28 cellular contexts compared by ENCODE assay signal in genomic region chr2:233793465-233794127, GRCh38. TPM values are rescaled to one million over a fixed set of nuclear protein-coding genes. Genes with fewer than 3 reads are reported as not detected.
DNase-seq lines count a peak whose midpoint lies in the region; ATAC-seq, FAIRE-seq and TF ChIP-seq lines count a peak whose summit lies in the region.
"Had no signal": no experiment of that assay in that cellular context is flagged by ENCODE, and none has a peak within 500 bp of the region (broad histone marks: within the 10 kb centered on the region; RNA-seq: fewer than 3 reads in every experiment).

No MANE protein-coding gene starts in this region.

- intact Hi-C loops in HepG2 (cut with micrococcal nuclease; ENCODE audit: unreplicated experiment), result no loop called here
- intact Hi-C loops in right lobe of liver (cut with DNase I), result no loop called here
- intact Hi-C loops in CD4-positive, alpha-beta T cell (cut with DNase I, micrococcal nuclease), result no loop called here

- no peak for DNase-seq in HepG2 (ENCODE audit: low spot score)
- DNase-seq in right lobe of liver, result no peak
- DNase-seq in ecto neural progenitor cell (ENCODE audit: low spot score), result peak; percentile 39
- DNase-seq in neural progenitor cell (ENCODE audit: low spot score), result no peak
- DNase-seq in CD4-positive, alpha-beta T cell, result no peak
- DNase-seq: activated CD4-positive, alpha-beta T cell treated with anti-CD3 and anti-CD28 coated beads, Interleukin-2, amount 50 U/mL, for 1 hour; activated naive CD4-positive, alpha-beta T cell treated with anti-CD3 and anti-CD28 coated beads, Interleukin-2, amount 50 U/mL, for 16 hours; BE2C; brain microvascular endothelial cell; cerebellar nuclear complex; dermis blood vessel endothelial cell; DMS 273 treated with DMSO at 0.1 percent for 48 hours; MV-4-11; nephron progenitor cell; SK-N-SH; stimulated activated CD4-positive, alpha-beta T cell treated with anti-CD3 and anti-CD28 coated beads, Interleukin-1b, Interleukin-23, amount 100 ng/mL, for 48 hours had no signal

- H3K4me2 ChIP-seq in HepG2 (ENCODE audit: low read depth, low read length) (no peak overlapping the region), neural progenitor cell (no peak overlapping the region)
- H3K4me2 ChIP-seq: SK-N-SH, smooth muscle cell had no signal

- H3K4me1 Mint-ChIP-seq in neural progenitor cell, result peaks cover 2% of the 10 kb centered on the region
- no peaks in the 10 kb centered on the region for H3K4me1 Mint-ChIP-seq in CD4-positive, alpha-beta T cell (ENCODE audit: low read depth)
- H3K4me1 Mint-ChIP-seq: WTC11 had no signal

- WGBS in HepG2 (ENCODE audit: low lambda C conversion rate), result 61% methylated on average over 17 of the region's 18 CpGs
- WGBS in right lobe of liver (ENCODE audit: insufficient coverage, low coverage, low lambda C conversion rate, missing lambda C conversion rate), result 81% methylated on average over 3 of the region's 18 CpGs

- TF ChIP-seq CTCF in HepG2 (CRISPR knock-in tag; IDR thresholded peaks at IDR 0.05) (no peak), right lobe of liver (IDR thresholded peaks at IDR 0.05) (no peak), neural progenitor cell (IDR thresholded peaks at IDR 0.05) (no peak)
- TF ChIP-seq CTCF in CD4-positive, alpha-beta T cell (IDR thresholded peaks at IDR 0.05), result no peak

- H4K20me1 ChIP-seq in HepG2 (ENCODE audit: insufficient read depth, low read length), result no peaks in the 10 kb centered on the region
- H4K20me1 ChIP-seq in neural progenitor cell (ENCODE audit: low read depth), result no peaks in the 10 kb centered on the region

- in situ Hi-C loops in HepG2 (cut with HindIII; ENCODE audit: extremely low pct_ligation_motif_present, low pct_unique_long_range_greater_than_20kb), result no loop called here

- H3F3A ChIP-seq in neural progenitor cell (ENCODE audit: low read depth), result no peaks in the 10 kb centered on the region

- H3K36me3 ChIP-seq in HepG2 (replicated peaks in 1 of 2; ENCODE audit: control insufficient read depth in 1 of 2, insufficient read depth in 2 of 2, low read length in 2 of 2) (no peaks in the 10 kb centered on the region), right lobe of liver (no peaks in the 10 kb centered on the region), neural progenitor cell (no peaks in the 10 kb centered on the region)
- H3K36me3 ChIP-seq: BE2C, brain microvascular endothelial cell, gastroesophageal sphincter had no signal

- TF ChIP-seq RAD21 in HepG2 (CRISPR knock-in tag; IDR thresholded peaks at IDR 0.05), result no peak

- TF ChIP-seq POLR2A in HepG2 (IDR thresholded peaks at IDR 0.05; ENCODE audit: insufficient read depth in 1 of 2, low read depth in 2 of 2, low read length in 2 of 2), result no peak
- no peak for TF ChIP-seq POLR2A in right lobe of liver (IDR thresholded peaks at IDR 0.05)

- peaks cover 8% of the 10 kb centered on the region for H3K27me3 Mint-ChIP-seq in neural progenitor cell (ENCODE audit: insufficient read depth, low read depth)
- H3K27me3 Mint-ChIP-seq in CD4-positive, alpha-beta T cell, result no peaks in the 10 kb centered on the region
- H3K27me3 Mint-ChIP-seq: stimulated activated naive CD8-positive, alpha-beta T cell treated with anti-CD3 and anti-CD28 coated beads, Interleukin-15, Interleukin-2, amounts not matched to agents 100 ng/mL and 50 ng/mL, for 24 hours had no signal

- H3K9me3 ChIP-seq in HepG2 (ENCODE audit: low read length) (no peaks in the 10 kb centered on the region), right lobe of liver (no peaks in the 10 kb centered on the region), neural progenitor cell (ENCODE audit: low read depth) (no peaks in the 10 kb centered on the region)
- no peaks in the 10 kb centered on the region for H3K9me3 ChIP-seq in CD4-positive, alpha-beta T cell (ENCODE audit: control insufficient read depth, low read length)
- H3K9me3 ChIP-seq: BE2C, gastroesophageal sphincter, SK-N-SH had no signal

- H3K36me3 Mint-ChIP-seq in neural progenitor cell, result no peaks in the 10 kb centered on the region
- no peaks in the 10 kb centered on the region for H3K36me3 Mint-ChIP-seq in CD4-positive, alpha-beta T cell (ENCODE audit: low read depth)
- H3K36me3 Mint-ChIP-seq: WTC11 had no signal

- POLR2A ChIA-PET in HepG2 (lab: Yijun Ruan, JAX), result no interaction called here
- POLR2A ChIA-PET in CD4-positive, alpha-beta T cell (lab: Charles Lee), result no interaction called here

- ATAC-seq in HepG2 (peak; percentile 20), right lobe of liver (no peak), GM19324 (IDR thresholded peaks at IDR 0.05; ENCODE audit: low FRiP score, unreplicated experiment) (no peak), GM18511 (IDR thresholded peaks at IDR 0.05; ENCODE audit: unreplicated experiment) (no peak)
- ATAC-seq in CD4-positive, alpha-beta T cell (ENCODE audit: poor library complexity), result no peak
- ATAC-seq: gastroesophageal sphincter, HCT116, WTC11 had no signal

- BruUV-seq in HepG2 (replicated peaks; lab: Mats Ljungman, UMichigan), result no TSS peak

- CTCF ChIA-PET in HepG2 (lab: Yijun Ruan, JAX; ENCODE audit: low intra/inter-chr PET ratio, low total read pairs), result no interaction called here
- CTCF ChIA-PET in CD4-positive, alpha-beta T cell (lab: Charles Lee), result no interaction called here

- H3K79me2 ChIP-seq in HepG2 (ENCODE audit: insufficient read depth, low read length), result no peaks in the 10 kb centered on the region
- no peaks in the 10 kb centered on the region for H3K79me2 ChIP-seq in neural progenitor cell (ENCODE audit: low read depth)
- H3K79me2 ChIP-seq: parathyroid adenoma had no signal

- H3K4me1 ChIP-seq in HepG2 (ENCODE audit: insufficient read depth, low read length) (peaks cover 14% of the 10 kb centered on the region; the same call in 1 of the 2 replicates), right lobe of liver (no peaks in the 10 kb centered on the region), neural progenitor cell (no peaks in the 10 kb centered on the region)
- H3K4me1 ChIP-seq: BE2C, gastroesophageal sphincter, parathyroid adenoma had no signal

- H3K4me3 ChIP-seq in HepG2 (replicated peaks in 1 of 3; ENCODE audit: insufficient read depth in 1 of 3, low read depth in 2 of 3, low read length in 3 of 3) (no peak overlapping the region), right lobe of liver (no peak overlapping the region), neural progenitor cell (no peak overlapping the region)
- H3K4me3 ChIP-seq: gastroesophageal sphincter, smooth muscle cell had no signal

- peaks cover 7 to 52% of the 10 kb centered on the region in 2 experiments; a peak in 3 of 5 replicates for H3K27me3 ChIP-seq in HepG2 (ENCODE audit: control insufficient read depth in 1 of 2, insufficient read depth in 2 of 2, low read length in 2 of 2)
- no peaks in the 10 kb centered on the region for H3K27me3 ChIP-seq in right lobe of liver
- no peaks in the 10 kb centered on the region for H3K27me3 ChIP-seq in neural progenitor cell
- no peaks in the 10 kb centered on the region for H3K27me3 ChIP-seq in CD4-positive, alpha-beta T cell (ENCODE audit: control insufficient read depth, insufficient read depth, low read length)
- H3K27me3 ChIP-seq: BE2C, brain microvascular endothelial cell, gastroesophageal sphincter had no signal

- no peak overlapping the region for H3K4me3 Mint-ChIP-seq in neural progenitor cell
- H3K4me3 Mint-ChIP-seq in CD4-positive, alpha-beta T cell, result no peak overlapping the region
- H3K4me3 Mint-ChIP-seq: nephron progenitor cell; stimulated activated naive CD8-positive, alpha-beta T cell treated with anti-CD3 and anti-CD28 coated beads, Interleukin-15, Interleukin-2, amounts not matched to agents 100 ng/mL and 50 ng/mL, for 24 hours; WTC11 had no signal

- H3K9ac ChIP-seq in HepG2 (ENCODE audit: insufficient read depth, low read depth, low read length) (no peak overlapping the region), neural progenitor cell (no peak overlapping the region)
- H3K9ac ChIP-seq: parathyroid adenoma, SK-N-SH had no signal

- peaks cover 4% of the 10 kb centered on the region for H3K9me3 Mint-ChIP-seq in neural progenitor cell
- no peaks in the 10 kb centered on the region for H3K9me3 Mint-ChIP-seq in CD4-positive, alpha-beta T cell
- H3K9me3 Mint-ChIP-seq: nephron progenitor cell; stimulated activated naive CD8-positive, alpha-beta T cell treated with anti-CD3 and anti-CD28 coated beads, Interleukin-15, Interleukin-2, amounts not matched to agents 100 ng/mL and 50 ng/mL, for 24 hours had no signal

- TF ChIP-seq EP300 in HepG2 (IDR thresholded peaks at IDR 0.05; ENCODE audit: low read depth in 2 of 2, low read length in 2 of 2) (no peak), HepG2 (CRISPR knock-in tag; IDR thresholded peaks at IDR 0.05; ENCODE audit: borderline replicate concordance) (no peak)

- H3K27ac ChIP-seq in HepG2 (ENCODE audit: extremely low read length, insufficient read depth, low read length) (no peak overlapping the region), right lobe of liver (no peak overlapping the region), neural progenitor cell (no peak overlapping the region)
- H3K27ac ChIP-seq in CD4-positive, alpha-beta T cell (ENCODE audit: low read depth, low read length), result no peak overlapping the region
- H3K27ac ChIP-seq: brain microvascular endothelial cell, gastroesophageal sphincter, parathyroid adenoma had no signal

- FAIRE-seq in HepG2 (lab: Jason Lieb, UNC), result no peak
- FAIRE-seq: GM12892 had no signal

- peak overlapping the region; percentile 60 for H3K27ac Mint-ChIP-seq in neural progenitor cell
- no peak overlapping the region for H3K27ac Mint-ChIP-seq in CD4-positive, alpha-beta T cell
- H3K27ac Mint-ChIP-seq: nephron progenitor cell; stimulated activated naive CD8-positive, alpha-beta T cell treated with anti-CD3 and anti-CD28 coated beads, Interleukin-15, Interleukin-2, amounts not matched to agents 100 ng/mL and 50 ng/mL, for 24 hours; WTC11 had no signal

- no peak overlapping the region for H2AFZ ChIP-seq in HepG2 (ENCODE audit: low read length)
- no peak overlapping the region for H2AFZ ChIP-seq in neural progenitor cell (replicated peaks)
- H2AFZ ChIP-seq: parathyroid adenoma had no signal

RNA-seq across cellular contexts. Expression of gene MROH2A, which starts 15.5 kb away (rescaled TPM):
- 0.04 TPM in 1 of 2 replicates, not detected in the other for total RNA-seq in HepG2 (2016; rRNA removed; fragmentation: Illumina TruSeq; extraction: Trizol)
- not detected in 2 replicates for total RNA-seq in HepG2 (2016; cell fraction: cytosol; rRNA removed; fragmentation: Illumina TruSeq; extraction: Trizol; ENCODE audit: low read depth)
- total RNA-seq in HepG2 (2016; cell fraction: insoluble cytoplasmic fraction; rRNA removed; fragmentation: Illumina TruSeq; extraction: Trizol), result not detected in 2 replicates
- total RNA-seq in HepG2 (2016; cell fraction: membrane; rRNA removed; fragmentation: Illumina TruSeq; extraction: Trizol), result not detected in 2 replicates
- not detected in 2 replicates for total RNA-seq in HepG2 (2016; cell fraction: nucleus; rRNA removed; fragmentation: Illumina TruSeq; extraction: Trizol)
- 0.03 and 0.07 TPM in 2 replicates for polyA plus RNA-seq in HepG2 (2011; rRNA removed)
- polyA plus RNA-seq in HepG2 (2011; cell fraction: cytosol; rRNA removed), result not detected in 2 replicates
- 0.03 and 0.33 TPM in 2 replicates for polyA plus RNA-seq in HepG2 (2011; cell fraction: nucleus; rRNA removed)
- polyA plus RNA-seq in HepG2 (2012), result not detected in 2 replicates
- polyA plus RNA-seq in HepG2 (2016; cell fraction: cytosol; fragmentation: Illumina TruSeq; extraction: Trizol; ENCODE audit: low read depth), result not detected in 2 replicates
- not detected in 2 replicates for polyA plus RNA-seq in HepG2 (2016; cell fraction: insoluble cytoplasmic fraction; fragmentation: Illumina TruSeq; extraction: Trizol; ENCODE audit: low read depth)
- polyA plus RNA-seq in HepG2 (2016; cell fraction: membrane; fragmentation: Illumina TruSeq; extraction: Trizol; ENCODE audit: low read depth), result not detected in 2 replicates
- not detected in 2 replicates for polyA plus RNA-seq in HepG2 (2016; cell fraction: nucleus; fragmentation: Illumina TruSeq; extraction: Trizol; ENCODE audit: insufficient read depth, low read depth)
- polyA minus RNA-seq in HepG2 (2011; rRNA and poly(A)+ RNA removed; ENCODE audit: low replicate concordance), result not detected in 2 replicates
- not detected in 2 replicates for polyA minus RNA-seq in HepG2 (2011; cell fraction: cytosol; rRNA and poly(A)+ RNA removed)
- polyA minus RNA-seq in HepG2 (2011; cell fraction: nucleus; rRNA and poly(A)+ RNA removed), result 0.12 TPM in 1 of 2 replicates, not detected in the other
- 1 to 10 TPM in 4 of 6 experiments, under 1 TPM in 2; 0.49 to 7.6 (median 2.0) TPM for total RNA-seq in right lobe of liver
- total RNA-seq in neural progenitor cell (ENCODE audit: low replicate concordance), result not detected in 2 replicates
- total RNA-seq in CD4-positive, alpha-beta T cell, result not detected
- total RNA-seq: dermis blood vessel endothelial cell; gastroesophageal sphincter; LHCN-M2; NCI-H460; smooth muscle cell; T-helper 1 cell treated with Interleukin-12 subunit alpha and Interleukin-12 subunit beta and Interleukin-4 antibody, amounts not matched to agents 30 ng/mL and 1 ng/mL, for 36 hours; WTC11 had no signal
- polyA plus RNA-seq: smooth muscle cell had no signal

RNA-seq across cellular contexts. Expression of gene UGT1A1, which starts 33.5 kb away (rescaled TPM):
- total RNA-seq in HepG2 (2016; rRNA removed; fragmentation: Illumina TruSeq; extraction: Trizol), result 0.22 and 0.69 TPM in 2 replicates
- total RNA-seq in HepG2 (2016; cell fraction: cytosol; rRNA removed; fragmentation: Illumina TruSeq; extraction: Trizol; ENCODE audit: low read depth), result 0.09 TPM in 1 of 2 replicates, not detected in the other
- 0.31 and 0.61 TPM in 2 replicates for total RNA-seq in HepG2 (2016; cell fraction: insoluble cytoplasmic fraction; rRNA removed; fragmentation: Illumina TruSeq; extraction: Trizol)
- total RNA-seq in HepG2 (2016; cell fraction: membrane; rRNA removed; fragmentation: Illumina TruSeq; extraction: Trizol), result 0.12 and 0.17 TPM in 2 replicates
- total RNA-seq in HepG2 (2016; cell fraction: nucleus; rRNA removed; fragmentation: Illumina TruSeq; extraction: Trizol), result 0.25 and 0.63 TPM in 2 replicates
- 0.75 and 3.6 TPM in 2 replicates for polyA plus RNA-seq in HepG2 (2011; rRNA removed)
- 0.63 and 3.6 TPM in 2 replicates for polyA plus RNA-seq in HepG2 (2011; cell fraction: cytosol; rRNA removed)
- polyA plus RNA-seq in HepG2 (2011; cell fraction: nucleus; rRNA removed), result 0.21 and 1.0 TPM in 2 replicates
- polyA plus RNA-seq in HepG2 (2012), result 3.1 and 4.9 TPM in 2 replicates
- polyA plus RNA-seq in HepG2 (2016; cell fraction: cytosol; fragmentation: Illumina TruSeq; extraction: Trizol; ENCODE audit: low read depth), result 0.11 TPM in 1 of 2 replicates, not detected in the other
- polyA plus RNA-seq in HepG2 (2016; cell fraction: insoluble cytoplasmic fraction; fragmentation: Illumina TruSeq; extraction: Trizol; ENCODE audit: low read depth), result 0.17 and 0.35 TPM in 2 replicates
- 0.19 and 0.20 TPM in 2 replicates for polyA plus RNA-seq in HepG2 (2016; cell fraction: membrane; fragmentation: Illumina TruSeq; extraction: Trizol; ENCODE audit: low read depth)
- 0.93 TPM in 1 of 2 replicates, not detected in the other for polyA plus RNA-seq in HepG2 (2016; cell fraction: nucleus; fragmentation: Illumina TruSeq; extraction: Trizol; ENCODE audit: insufficient read depth, low read depth)
- 0.16 and 1.1 TPM in 2 replicates for polyA minus RNA-seq in HepG2 (2011; rRNA and poly(A)+ RNA removed; ENCODE audit: low replicate concordance)
- polyA minus RNA-seq in HepG2 (2011; cell fraction: cytosol; rRNA and poly(A)+ RNA removed), result 0.44 and 2.2 TPM in 2 replicates
- polyA minus RNA-seq in HepG2 (2011; cell fraction: nucleus; rRNA and poly(A)+ RNA removed), result 0.52 and 1.7 TPM in 2 replicates
- total RNA-seq in right lobe of liver, result 1,000 to 10,000 TPM in 1 of 6 experiments, 100 to 1,000 TPM in 4, 10 to 100 TPM in 1; 97.5 to 1,279 (median 171) TPM
- total RNA-seq in neural progenitor cell (ENCODE audit: low replicate concordance), result not detected in 2 replicates
- total RNA-seq in CD4-positive, alpha-beta T cell, result not detected
- total RNA-seq: dermis blood vessel endothelial cell; LHCN-M2; NCI-H460; smooth muscle cell; T-helper 1 cell treated with Interleukin-12 subunit alpha and Interleukin-12 subunit beta and Interleukin-4 antibody, amounts not matched to agents 30 ng/mL and 1 ng/mL, for 36 hours; WTC11 had no signal
- polyA plus RNA-seq: SK-N-SH, smooth muscle cell had no signal

Comparison
In these comparisons a context has a peak if more than half of its experiments do, and no peak if none do; other contexts are left out.
1. RNA of gene UGT1A1, which starts 33.5 kb away (total RNA-seq): 97.5 to 1,279 TPM in right lobe of liver; 0.09 to 0.69 TPM in HepG2, not detected in neural progenitor cell and not detected in CD4-positive, alpha-beta T cell; every median in the first group is over 10 times any median in the second.